In genomic region chr7:131104611-131105293, GRCh38 we compare ENCODE assay signal across 8 cellular contexts.
DNase-seq lines count a peak whose midpoint lies in the region; ATAC-seq and TF ChIP-seq lines count a peak whose summit lies in the region.

No MANE protein-coding gene starts in this region.

- no peak for ATAC-seq in natural killer cell

- no peaks in the 10 kb centered on the region for H3K27me3 ChIP-seq in MG63

- no peaks in the 10 kb centered on the region for H3K9me3 ChIP-seq in MG63

- no peaks in the 10 kb centered on the region for H3K9me3 Mint-ChIP-seq in natural killer cell

- peaks cover 83 to 88% of the 10 kb centered on the region in 2 donors for H3K4me1 Mint-ChIP-seq in natural killer cell

- no peaks in the 10 kb centered on the region; the same call in 1 of the 2 replicates for H3K36me3 ChIP-seq in MG63

- peak overlapping the region; percentile 94 to 99 for H3K27ac Mint-ChIP-seq in natural killer cell

- DNase-seq in AG09309 (ENCODE audit: low read depth) (no peak), MG63 (no peak), natural killer cell (no peak), NCI-H146 (lab: John Stamatoyannopoulos, UW) (no peak), erythroblast (lab: John Stamatoyannopoulos, UW) (no peak), KG1 (lab: John Stamatoyannopoulos, UW) (no peak)
- no peak for DNase-seq in stimulated activated CD4-positive, alpha-beta T cell treated with anti-CD3 and anti-CD28 coated beads, Interleukin-2, amount 100 ng/mL, for 48 hours

- H3K27me3 Mint-ChIP-seq in natural killer cell (ENCODE audit: low read depth in 2 of 2) = no peaks in the 10 kb centered on the region

- TF ChIP-seq CTCF in AG09309 (IDR thresholded peaks at IDR 0.05; ENCODE audit: control insufficient read depth, insufficient read depth, low read depth, low read length, missing control alignments) = no peak
- TF ChIP-seq CTCF in natural killer cell (IDR thresholded peaks at IDR 0.05) = no peak

- intact Hi-C loops in natural killer cell (cut with micrococcal nuclease) = loop anchor here (5.0 kb wide), 3 partner anchors 32 to 318 kb away; no protein-coding TSS in a partner anchor

- H3K4me3 ChIP-seq in AG09309 (ENCODE audit: control insufficient read depth, low read depth, low read length) (peak overlapping the region; percentile 94), MG63 (peak overlapping the region; percentile 27; the same call in 1 of the 2 replicates)

- peak overlapping the region; percentile 81 for H3K4me3 Mint-ChIP-seq in natural killer cell

- TF ChIP-seq POLR2A in erythroblast (IDR thresholded peaks at IDR 0.05; ENCODE audit: low read length) = no peak

- no peaks in the 10 kb centered on the region for H3K36me3 Mint-ChIP-seq in natural killer cell

- peak overlapping the region; percentile 91 for H3K27ac ChIP-seq in cingulate gyrus (ENCODE audit: low read depth, low read length)
